Comparison of ENCODE assay signal across 16 cellular contexts in the genomic region with DNA sequence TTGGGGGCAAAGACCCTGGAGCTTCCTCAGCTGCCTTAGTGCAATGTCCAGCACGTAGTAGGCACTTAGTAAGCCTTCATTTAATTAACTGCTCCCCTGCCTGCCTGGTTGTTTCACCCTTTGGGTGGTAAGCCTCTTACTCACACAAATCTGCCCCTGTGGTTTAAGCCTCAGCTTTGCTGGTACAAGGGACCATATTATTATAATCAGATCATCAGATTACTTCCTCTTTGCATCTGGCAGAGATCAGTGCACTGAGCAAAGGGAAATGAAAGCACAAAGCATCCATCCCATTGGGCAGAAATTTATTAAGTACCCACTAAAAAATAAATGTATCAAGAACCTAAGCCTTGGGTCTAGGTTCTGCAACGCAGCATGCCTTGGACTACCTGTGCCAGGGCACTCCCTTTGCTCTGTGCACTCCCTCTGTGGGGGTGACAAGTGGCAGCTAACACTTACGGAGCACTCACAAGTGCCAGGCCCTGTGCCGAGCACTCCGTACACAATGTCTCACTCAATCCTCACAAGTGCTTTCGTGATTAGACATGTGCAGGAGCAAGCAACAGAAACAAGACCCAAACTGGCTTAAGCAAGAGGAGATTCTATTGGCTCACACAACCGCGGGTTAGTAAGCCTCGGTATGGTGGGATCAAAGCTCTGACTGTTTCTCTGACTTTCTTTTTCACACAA. TPM values are rescaled to one million over a fixed set of nuclear protein-coding genes. Genes with fewer than 3 reads are reported as not detected.
DNase-seq lines count a peak whose midpoint lies in the region; ATAC-seq and TF ChIP-seq lines count a peak whose summit lies in the region.
"Had no signal": no experiment of that assay in that cellular context is flagged by ENCODE, and none has a peak within 500 bp of the region (broad histone marks: within the 10 kb centered on the region; RNA-seq: fewer than 3 reads in every experiment).

No MANE protein-coding gene starts in this region.

- ATAC-seq in activated B cell treated with CpG ODN at 0.5 μM for 24 hours (ENCODE audit: low read depth) = peak; percentile 54
- ATAC-seq in memory B cell (ENCODE audit: low read depth) = peak; percentile 83
- ATAC-seq: foreskin keratinocyte had no signal

- DNase-seq in EL = peak; percentile 28
- DNase-seq in NB4 (ENCODE audit: low read depth) = peak; percentile 45
- DNase-seq in activated B cell treated with CpG ODN at 0.5 μM for 24 hours = no peak
- no peak for DNase-seq in memory B cell (ENCODE audit: low spot score in 2 of 2)
- DNase-seq in NK-92 (lab: John Stamatoyannopoulos, UW; ENCODE audit: unreplicated experiment) = no peak
- DNase-seq in NCI-H345 treated with DMSO at 0.1 percent for 48 hours (lab: John Stamatoyannopoulos, UW; ENCODE audit: unreplicated experiment) = no peak
- no peak for DNase-seq in head of caudate nucleus
- DNase-seq in activated CD4-positive, CD25-positive, alpha-beta regulatory T cell (lab: John Stamatoyannopoulos, UW) = no peak
- DNase-seq: activated gamma-delta T cell treated with Interleukin-2 at 50 U/mL for 16 hours; AML-193; effector memory CD4-positive, alpha-beta T cell; foreskin keratinocyte; NCI-H1105 treated with DMSO at 0.1 percent for 48 hours; NCI-H69; psoas muscle; SHP77 treated with DMSO at 0.1 percent for 48 hours had no signal

- peaks cover 2% of the 10 kb centered on the region for H3K4me1 Mint-ChIP-seq in activated B cell treated with CpG ODN at 0.5 μM for 24 hours
- peaks cover 2% of the 10 kb centered on the region for H3K4me1 Mint-ChIP-seq in memory B cell

- intact Hi-C loops in activated B cell treated with CpG ODN at 0.5 μM for 24 hours (cut with micrococcal nuclease) (no loop called here), head of caudate nucleus (cut with DNase I) (no loop called here)

- CTCF ChIA-PET in activated B cell treated with CpG ODN at 0.5 μM for 24 hours (lab: Charles Lee) = interaction anchor here (0.6 kb wide), 1 partner anchor 20 kb away, joined by 3 read pairs; no protein-coding TSS in a partner anchor

- H3K36me3 Mint-ChIP-seq in activated B cell treated with CpG ODN at 0.5 μM for 24 hours (ENCODE audit: low read depth) (no peaks in the 10 kb centered on the region), memory B cell (no peaks in the 10 kb centered on the region)

- H3K9me3 Mint-ChIP-seq in activated B cell treated with CpG ODN at 0.5 μM for 24 hours (no peaks in the 10 kb centered on the region), memory B cell (no peaks in the 10 kb centered on the region)

- POLR2A ChIA-PET in activated B cell treated with CpG ODN at 0.5 μM for 24 hours (lab: Charles Lee) = no interaction called here

- TF ChIP-seq POLR2A in NB4 (IDR thresholded peaks at IDR 0.05; ENCODE audit: extremely low read depth, insufficient read length) = no peak

- TF ChIP-seq CTCF in NB4 (IDR thresholded peaks at IDR 0.05; ENCODE audit: low read depth, low read length) (no peak), activated B cell treated with CpG ODN at 0.5 μM for 24 hours (IDR thresholded peaks at IDR 0.05) (no peak)

- H3K27me3 Mint-ChIP-seq in activated B cell treated with CpG ODN at 0.5 μM for 24 hours (no peaks in the 10 kb centered on the region), memory B cell (peaks cover 2% of the 10 kb centered on the region)

- H3K27ac Mint-ChIP-seq in activated B cell treated with CpG ODN at 0.5 μM for 24 hours (no peak overlapping the region), memory B cell (no peak overlapping the region)

- H3K4me3 Mint-ChIP-seq in activated B cell treated with CpG ODN at 0.5 μM for 24 hours (no peak overlapping the region), memory B cell (no peak overlapping the region)

- no peak overlapping the region for H3K4me3 ChIP-seq in NB4 (ENCODE audit: low read depth, low read length)
- H3K4me3 ChIP-seq: psoas muscle had no signal

RNA-seq across cellular contexts. Expression of gene DAGLA, which starts 34.9 kb away (rescaled TPM):
- not detected in 2 replicates for total RNA-seq in activated B cell treated with CpG ODN at 0.5 μM for 24 hours

Comparison
In these comparisons a context has a peak if more than half of its experiments do, and no peak if none do; other contexts are left out.
1. DNase-seq: peak in EL (single experiment) and NB4 (single experiment); none in activated B cell treated with CpG ODN at 0.5 μM for 24 hours (single experiment), memory B cell (0 of 2), NK-92 (single experiment), NCI-H345 treated with DMSO at 0.1 percent for 48 hours (single experiment), head of caudate nucleus (0 of 42) and activated CD4-positive, CD25-positive, alpha-beta regulatory T cell (0 of 4).